ENCODE assay signal across 8 cellular contexts in the genomic region with DNA sequence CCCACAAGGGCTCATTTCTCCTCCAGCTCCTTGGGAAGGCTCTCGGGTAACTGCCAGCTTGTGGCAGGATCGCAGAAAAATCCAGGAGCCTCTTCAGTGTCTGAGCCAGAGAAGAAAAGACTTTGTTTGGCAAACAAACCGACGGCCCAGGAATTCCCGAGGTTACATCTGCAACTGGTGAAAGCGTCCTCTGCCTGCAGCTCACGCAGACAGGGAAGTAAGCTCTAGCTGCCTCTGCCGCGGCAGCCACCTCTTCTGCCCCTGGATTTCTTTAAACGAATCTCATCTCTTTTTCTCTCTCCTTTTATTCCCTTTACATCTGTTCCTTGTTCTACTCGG. TPM values are rescaled to one million over a fixed set of nuclear protein-coding genes. Genes with fewer than 3 reads are reported as not detected.
DNase-seq lines count a peak whose midpoint lies in the region; ATAC-seq, FAIRE-seq and TF ChIP-seq lines count a peak whose summit lies in the region.

No MANE protein-coding gene starts in this region.

- H3K36me3 ChIP-seq in KMS-11 (ENCODE audit: insufficient read depth) (no peaks in the 10 kb centered on the region), K562 (ENCODE audit: control insufficient read depth, insufficient read depth, low read length) (no peaks in the 10 kb centered on the region), left lung (no peaks in the 10 kb centered on the region), tibial nerve (no peaks in the 10 kb centered on the region)

- no peak for TF ChIP-seq CTCF in KMS-11 (conservative IDR thresholded peaks at IDR 0.05; ENCODE audit: low read depth, low read length)
- TF ChIP-seq CTCF in K562 (IDR thresholded peaks at IDR 0.05 in 2 of 3, conservative IDR thresholded peaks at IDR 0.05 in 1 of 3; ENCODE audit: insufficient read depth in 2 of 3, low read depth in 1 of 3, low read length in 3 of 3) = no peak
- no peak for TF ChIP-seq CTCF in left lung (IDR thresholded peaks at IDR 0.05)
- TF ChIP-seq CTCF in tibial nerve (IDR thresholded peaks at IDR 0.05) = no peak

- TF ChIP-seq RAD21 in K562 (CRISPR knock-in tag; conservative IDR thresholded peaks at IDR 0.05 in 1 of 2, IDR thresholded peaks at IDR 0.05 in 1 of 2) = no peak

- CTCF ChIA-PET in K562 (lab: Yijun Ruan, JAX; ENCODE audit: low intra/inter-chr PET ratio) = no interaction called here

- H2AFZ ChIP-seq in KMS-11 (ENCODE audit: low read depth) (peak overlapping the region; percentile 74; the same call in 1 of the 2 replicates), K562 (ENCODE audit: low read depth, low read length) (peak overlapping the region; percentile 86)

- DNase-seq in K562 (ENCODE audit: extremely low read depth in 1 of 4, low spot score in 3 of 4) (no peak), left lung (no peak), tibial nerve (ENCODE audit: low spot score in 2 of 2) (no peak), NCI-H187 (lab: John Stamatoyannopoulos, UW) (no peak)

- H3K27ac ChIP-seq in KMS-11 = no peak overlapping the region
- H3K27ac ChIP-seq in K562 (ENCODE audit: extremely low read depth, low read depth, low read length) = no peak overlapping the region
- H3K27ac ChIP-seq in left lung = no peak overlapping the region
- no peak overlapping the region for H3K27ac ChIP-seq in tibial nerve

- H3K9me3 ChIP-seq in K562 (replicated peaks; ENCODE audit: control insufficient read depth, insufficient read depth, low read depth, low read length) = no peaks in the 10 kb centered on the region; the same call in 1 of the 2 replicates
- no peaks in the 10 kb centered on the region for H3K9me3 ChIP-seq in left lung
- no peaks in the 10 kb centered on the region for H3K9me3 ChIP-seq in tibial nerve

- in situ Hi-C loops in K562 (cut with MboI) = no loop called here

- FAIRE-seq in K562 (lab: Jason Lieb, UNC) = no peak

- intact Hi-C loops in K562 (cut with micrococcal nuclease) = no loop called here
- intact Hi-C loops in left lung (cut with DNase I) = no loop called here

- H3K9ac ChIP-seq in KMS-11 = no peak overlapping the region
- H3K9ac ChIP-seq in K562 (ENCODE audit: insufficient read depth in 1 of 2, low read depth in 2 of 2, low read length in 2 of 2) = peak overlapping the region in 1 of 2 experiments; percentile 89; a peak in 2 of 4 replicates

- no peaks in the 10 kb centered on the region for H4K20me1 ChIP-seq in KMS-11 (ENCODE audit: insufficient read depth)
- H4K20me1 ChIP-seq in K562 (replicated peaks; ENCODE audit: control insufficient read depth, insufficient read depth, low read length) = no peaks in the 10 kb centered on the region

- POLR2A ChIA-PET in K562 (lab: Yijun Ruan, JAX) = interaction anchor here (0.6 kb wide), 1 partner anchor 57 kb away, joined by 3 read pairs; no protein-coding TSS in a partner anchor

- TF ChIP-seq POLR2A in K562 (conservative IDR thresholded peaks at IDR 0.05) = no peak
- no peak for TF ChIP-seq POLR2A in tibial nerve (IDR thresholded peaks at IDR 0.05)

- H3K4me1 ChIP-seq in KMS-11 (ENCODE audit: low read depth, poor library complexity, severe bottlenecking) = no peaks in the 10 kb centered on the region
- H3K4me1 ChIP-seq in K562 (replicated peaks in 1 of 2; ENCODE audit: control insufficient read depth in 2 of 2, insufficient read depth in 2 of 2, low read length in 2 of 2) = peaks cover 3 to 22% of the 10 kb centered on the region in 2 experiments; a peak in 3 of 5 replicates
- peaks cover 6 to 16% of the 10 kb centered on the region in 2 donors for H3K4me1 ChIP-seq in left lung
- H3K4me1 ChIP-seq in tibial nerve = peaks cover 0 to 28% (median 17%) of the 10 kb centered on the region in 4 donors

- H3K4me3 ChIP-seq in GM08714 (ENCODE audit: low read length) (peak overlapping the region; percentile 57; the same call in 1 of the 2 replicates), KMS-11 (IDR thresholded peaks at IDR 0.05; ENCODE audit: insufficient read depth, low read depth, low read length) (no peak overlapping the region), K562 (peak overlapping the region; percentile 30), left lung (peak overlapping the region in 1 of 2 donors; percentile 22), tibial nerve (peak overlapping the region in 3 of 4 donors; percentile 36 to 50 (median 39))

- ATAC-seq in GM21515 (IDR thresholded peaks at IDR 0.05; ENCODE audit: unreplicated experiment) = peak; percentile 31
- peak; percentile 25 for ATAC-seq in K562
- peak; percentile 17 for ATAC-seq in left lung
- no peak for ATAC-seq in GM18858 (IDR thresholded peaks at IDR 0.05; ENCODE audit: unreplicated experiment)

- BruUV-seq in K562 (replicated peaks; lab: Mats Ljungman, UMichigan) = no TSS peak

- H3K9me1 ChIP-seq in K562 (ENCODE audit: control insufficient read depth, insufficient read depth, low read length) = no peaks in the 10 kb centered on the region

- H3K4me2 ChIP-seq in KMS-11 (peak overlapping the region; percentile 29), K562 (ENCODE audit: insufficient read depth, low read length) (peak overlapping the region; percentile 72)

- H3K27me3 ChIP-seq in KMS-11 (ENCODE audit: insufficient read depth, low read depth) = no peaks in the 10 kb centered on the region
- no peaks in the 10 kb centered on the region for H3K27me3 ChIP-seq in K562 (ENCODE audit: control insufficient read depth in 2 of 2, insufficient read depth in 2 of 2, low read length in 2 of 2)
- H3K27me3 ChIP-seq in left lung = peaks cover 48 to 86% of the 10 kb centered on the region in 2 donors
- H3K27me3 ChIP-seq in tibial nerve = peaks cover 0 to 62% of the 10 kb centered on the region in 2 donors

- no peaks in the 10 kb centered on the region for H3K79me2 ChIP-seq in KMS-11 (ENCODE audit: insufficient read depth, low read depth)
- no peaks in the 10 kb centered on the region; the same call in 2 of the 3 replicates for H3K79me2 ChIP-seq in K562 (ENCODE audit: control insufficient read depth, insufficient read depth, low read length)

- 25% methylated on average over 11 of the region's 11 CpGs for WGBS in K562 (ENCODE audit: insufficient coverage, low coverage, missing lambda C conversion rate)
- 0 to 1% methylated on average over 9 to 11 of the region's 11 CpGs for WGBS in tibial nerve, 2 donors

- TF ChIP-seq EP300 in K562 (IDR thresholded peaks at IDR 0.05; ENCODE audit: low read length) (no peak), tibial nerve (IDR thresholded peaks at IDR 0.05) (no peak)

TF ChIP-seq in K562, 482 proteins besides CTCF, POLR2A, EP300 and RAD21 (continues in another document):
- 0 out of 2 replicates have a peak, but pooled peaks have one; percentile 9 for TF ChIP-seq MBD1 (CRISPR knock-in tag; IDR thresholded peaks at IDR 0.05)

RNA-seq across cellular contexts. Expression of gene DCHS2, which starts 0.3 kb away (rescaled TPM):
- total RNA-seq in K562 (2011; cell fraction: chromatin; rRNA removed; ENCODE audit: low replicate concordance) = 30.9 and 53.8 TPM in 2 replicates
- 26.5 and 31.7 TPM in 2 replicates for total RNA-seq in K562 (2011; cell fraction: nucleolus; rRNA removed)
- 25.2 and 27.7 TPM in 2 replicates for total RNA-seq in K562 (2011; cell fraction: nucleoplasm; rRNA removed)
- total RNA-seq in K562 (2014; rRNA removed) = 5.5 and 5.7 TPM in 2 replicates
- total RNA-seq in K562 (2014; rRNA removed; fragmentation: Illumina TruSeq; extraction: Trizol) = 6.8 and 7.4 TPM in 2 replicates
- 5.7 and 5.8 TPM in 2 replicates for total RNA-seq in K562 (2015; rRNA removed; fragmentation: Illumina TruSeq; extraction: Trizol)
- total RNA-seq in K562 (2021) = 6.9 and 7.1 TPM in 2 replicates
- 1.8 and 2.8 TPM in 2 replicates for polyA plus RNA-seq in K562 (2011; rRNA removed)
- 1.2 and 1.6 TPM in 2 replicates for polyA plus RNA-seq in K562 (2011; cell fraction: cytosol; rRNA removed)
- 4.2 and 7.1 TPM in 2 replicates for polyA plus RNA-seq in K562 (2011; cell fraction: nucleus; rRNA removed)
- polyA plus RNA-seq in K562 (2012) = 3.9 and 7.6 TPM in 2 replicates
- 4.7 and 5.3 TPM in 2 replicates for polyA plus RNA-seq in K562 (2014; fragmentation: Illumina TruSeq; extraction: Trizol)
- under 1 TPM; 0.49 to 0.92 TPM for polyA plus RNA-seq in K562 (2014; fragmentation: Nextera tagmentation; extraction: Ambion mirVana)
- 4.6 TPM in 2 replicates for polyA plus RNA-seq in K562 (2014; rRNA removed)
- 6.5 and 7.1 TPM in 2 replicates for polyA minus RNA-seq in K562 (2011; rRNA and poly(A)+ RNA removed)
- polyA minus RNA-seq in K562 (2011; cell fraction: cytosol; rRNA and poly(A)+ RNA removed) = 4.7 and 5.5 TPM in 2 replicates
- polyA minus RNA-seq in K562 (2011; cell fraction: nucleus; rRNA and poly(A)+ RNA removed) = 14.5 and 16.0 TPM in 2 replicates
- total RNA-seq in left lung = under 1 TPM; 0.12 to 0.13 TPM
- total RNA-seq in tibial nerve = under 1 TPM in 1 of 4 donors, not detected in 3; under 0.01 TPM

RNA-seq across cellular contexts. Expression of gene PLRG1, which starts 58.9 kb away (rescaled TPM):
- 71.5 and 148 TPM in 2 replicates for total RNA-seq in K562 (2011; cell fraction: chromatin; rRNA removed; ENCODE audit: low replicate concordance)
- total RNA-seq in K562 (2011; cell fraction: nucleolus; rRNA removed) = 34.5 and 37.6 TPM in 2 replicates
- total RNA-seq in K562 (2011; cell fraction: nucleoplasm; rRNA removed) = 54.0 and 76.6 TPM in 2 replicates
- total RNA-seq in K562 (2014; rRNA removed) (48.0 and 53.1 TPM in 2 replicates), K562 (2014; rRNA removed; fragmentation: Illumina TruSeq; extraction: Trizol) (120 and 142 TPM in 2 replicates), K562 (2015; rRNA removed; fragmentation: Illumina TruSeq; extraction: Trizol) (67.3 and 68.9 TPM in 2 replicates), K562 (2021) (121 and 122 TPM in 2 replicates), left lung (10 to 100 TPM; 58.0 to 68.1 TPM), tibial nerve (10 to 100 TPM; 32.7 to 47.2 (median 36.5) TPM)
- polyA plus RNA-seq in K562 (2011; rRNA removed) (141 and 204 TPM in 2 replicates), K562 (2014; fragmentation: Illumina TruSeq; extraction: Trizol) (114 and 116 TPM in 2 replicates), K562 (2014; fragmentation: Nextera tagmentation; extraction: Ambion mirVana) (100 to 1,000 TPM; 218 to 248 TPM), K562 (2014; rRNA removed) (107 and 118 TPM in 2 replicates)
- polyA plus RNA-seq in K562 (2011; cell fraction: cytosol; rRNA removed) = 73.8 and 75.2 TPM in 2 replicates
- 90.1 and 129 TPM in 2 replicates for polyA plus RNA-seq in K562 (2011; cell fraction: nucleus; rRNA removed)
- polyA plus RNA-seq in K562 (2012) = 100.0 and 100 TPM in 2 replicates
- polyA minus RNA-seq in K562 (2011; rRNA and poly(A)+ RNA removed) = 186 and 209 TPM in 2 replicates
- polyA minus RNA-seq in K562 (2011; cell fraction: cytosol; rRNA and poly(A)+ RNA removed) = 29.1 and 65.3 TPM in 2 replicates
- polyA minus RNA-seq in K562 (2011; cell fraction: nucleus; rRNA and poly(A)+ RNA removed) = 64.1 and 138 TPM in 2 replicates

Comparison
In these comparisons a context has a peak if more than half of its experiments do, and no peak if none do; other contexts are left out.
1. RNA of gene DCHS2, which starts 0.3 kb away (total RNA-seq): 5.5 to 53.8 TPM in K562; 0.12 to 0.13 TPM in left lung and under 0.01 TPM in tibial nerve; every median in the first group is over 4 times any median in the second.